Comparison of ENCODE assay signal across 13 cellular contexts in the genomic region with DNA sequence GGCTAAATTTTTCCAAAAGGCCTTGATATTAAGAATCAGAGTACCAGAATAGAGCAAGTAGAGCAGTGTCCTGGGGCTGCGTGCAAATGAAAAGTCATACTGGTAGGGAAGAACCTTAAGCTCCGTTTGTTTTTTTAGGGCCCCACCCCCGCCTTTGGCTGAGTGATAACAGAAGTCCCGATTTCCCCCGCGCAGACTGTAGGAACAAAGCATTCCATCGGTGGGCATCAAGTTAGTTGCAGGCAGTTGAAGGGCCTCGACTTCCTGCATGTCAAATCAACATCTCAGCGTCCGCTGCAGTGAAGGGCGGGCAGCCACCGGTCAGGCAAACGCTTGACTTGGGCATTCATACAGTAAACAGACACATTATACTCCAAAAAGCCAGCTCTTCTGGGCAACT. TPM values are rescaled to one million over a fixed set of nuclear protein-coding genes. Genes with fewer than 3 reads are reported as not detected.
DNase-seq lines count a peak whose midpoint lies in the region; TF ChIP-seq lines count a peak whose summit lies in the region.
"Had no signal": no experiment of that assay in that cellular context is flagged by ENCODE, and none has a peak within 500 bp of the region (broad histone marks: within the 10 kb centered on the region; RNA-seq: fewer than 3 reads in every experiment).

No MANE protein-coding gene starts in this region.

- H3K4me3 ChIP-seq in choroid plexus epithelial cell (ENCODE audit: low read depth, low read length) (no peak overlapping the region), stomach smooth muscle (ENCODE audit: low read length in 2 of 2) (peak overlapping the region in 1 of 2 donors; percentile 40)
- H3K4me3 ChIP-seq: A549, mucosa of descending colon had no signal

- TF ChIP-seq CTCF in choroid plexus epithelial cell (conservative IDR thresholded peaks at IDR 0.05; ENCODE audit: low read depth, low read length), result no peak

- peak overlapping the region; percentile 18 for H3K27ac ChIP-seq in stomach smooth muscle (ENCODE audit: low read length)
- H3K27ac ChIP-seq: A549 had no signal

- H3K9me3 ChIP-seq in stomach smooth muscle (ENCODE audit: control insufficient read depth in 2 of 2, low read length in 2 of 2), result no peaks in the 10 kb centered on the region
- H3K9me3 ChIP-seq: A549, mucosa of descending colon had no signal

- no peak overlapping the region for H3K9ac ChIP-seq in stomach smooth muscle (ENCODE audit: low read length in 2 of 2)

- H3K9me3 Mint-ChIP-seq in activated CD4-positive, alpha-beta T cell treated with anti-CD3 and anti-CD28 coated beads, Interleukin-2, amount 10 ng/mL, durations not matched to agents 24 days and 14 days, result no peaks in the 10 kb centered on the region

- no peaks in the 10 kb centered on the region for H3K36me3 ChIP-seq in stomach smooth muscle (ENCODE audit: control insufficient read depth in 2 of 2, insufficient read depth in 2 of 2, low read length in 2 of 2)

- intact Hi-C loops in activated CD4-positive, alpha-beta T cell treated with anti-CD3 and anti-CD28 coated beads, Interleukin-2, amount 10 ng/mL, durations not matched to agents 24 days and 14 days (cut with micrococcal nuclease), result no loop called here

- no peak overlapping the region for H3K4me3 Mint-ChIP-seq in activated CD4-positive, alpha-beta T cell treated with anti-CD3 and anti-CD28 coated beads, Interleukin-2, amount 10 ng/mL, durations not matched to agents 24 days and 14 days

- H3K27ac Mint-ChIP-seq in activated CD4-positive, alpha-beta T cell treated with anti-CD3 and anti-CD28 coated beads, Interleukin-2, amount 10 ng/mL, durations not matched to agents 24 days and 14 days, result no peak overlapping the region

- peaks cover 24% of the 10 kb centered on the region for H3K27me3 Mint-ChIP-seq in activated CD4-positive, alpha-beta T cell treated with anti-CD3 and anti-CD28 coated beads, Interleukin-2, amount 10 ng/mL, durations not matched to agents 24 days and 14 days

- H3K4me1 Mint-ChIP-seq in activated CD4-positive, alpha-beta T cell treated with anti-CD3 and anti-CD28 coated beads, Interleukin-2, amount 10 ng/mL, durations not matched to agents 24 days and 14 days, result peaks cover 2% of the 10 kb centered on the region

- H3K36me3 Mint-ChIP-seq in activated CD4-positive, alpha-beta T cell treated with anti-CD3 and anti-CD28 coated beads, Interleukin-2, amount 10 ng/mL, durations not matched to agents 24 days and 14 days (ENCODE audit: low read depth), result no peaks in the 10 kb centered on the region

- DNase-seq in activated CD4-positive, alpha-beta T cell treated with anti-CD3 and anti-CD28 coated beads for 48 hours, result peak; percentile 12
- no peak for DNase-seq in activated CD4-positive, alpha-beta T cell treated with anti-CD3 and anti-CD28 coated beads, Interleukin-2, amount 10 ng/mL, durations not matched to agents 24 days and 14 days
- DNase-seq in choroid plexus epithelial cell (ENCODE audit: low read depth) (peak; percentile 20), medulla oblongata (ENCODE audit: extremely low spot score) (peak; percentile 54), DMS153 treated with DMSO at 0.1 percent for 48 hours (lab: John Stamatoyannopoulos, UW; ENCODE audit: unreplicated experiment) (no peak), germinal center (ENCODE audit: low spot score) (no peak), DMS53 (lab: John Stamatoyannopoulos, UW) (no peak)
- DNase-seq: DMS 273 treated with DMSO at 0.1 percent for 48 hours, mucosa of descending colon, NCI-H2029, T-helper 9 cell had no signal

- peaks cover 8% of the 10 kb centered on the region for H3K4me1 ChIP-seq in stomach smooth muscle (ENCODE audit: control insufficient read depth, insufficient read depth, low read length)
- H3K4me1 ChIP-seq: A549 had no signal

- no peaks in the 10 kb centered on the region for H3K27me3 ChIP-seq in stomach smooth muscle (ENCODE audit: control insufficient read depth in 1 of 2, insufficient read depth in 2 of 2, low read length in 2 of 2)

RNA-seq across cellular contexts. Expression of a gene that starts 11.8 kb away (rescaled TPM):
- 0.12 and 0.31 TPM in 2 replicates for total RNA-seq in activated CD4-positive, alpha-beta T cell treated with anti-CD3 and anti-CD28 coated beads, Interleukin-2, amount 10 ng/mL, durations not matched to agents 24 days and 14 days

RNA-seq across cellular contexts. Expression of a gene that starts 30.0 kb away (rescaled TPM):
- total RNA-seq in activated CD4-positive, alpha-beta T cell treated with anti-CD3 and anti-CD28 coated beads, Interleukin-2, amount 10 ng/mL, durations not matched to agents 24 days and 14 days, result 16.9 and 18.0 TPM in 2 replicates

Comparison
In these comparisons a context has a peak if more than half of its experiments do, and no peak if none do; other contexts are left out.
1. DNase-seq: peak in activated CD4-positive, alpha-beta T cell treated with anti-CD3 and anti-CD28 coated beads for 48 hours (single experiment), choroid plexus epithelial cell (single experiment) and medulla oblongata (single experiment); none in activated CD4-positive, alpha-beta T cell treated with anti-CD3 and anti-CD28 coated beads, Interleukin-2, amount 10 ng/mL, durations not matched to agents 24 days and 14 days (single experiment), DMS153 treated with DMSO at 0.1 percent for 48 hours (single experiment), germinal center (single experiment) and DMS53 (single experiment).